Comparison of ENCODE assay signal across 15 cellular contexts in the genomic region with DNA sequence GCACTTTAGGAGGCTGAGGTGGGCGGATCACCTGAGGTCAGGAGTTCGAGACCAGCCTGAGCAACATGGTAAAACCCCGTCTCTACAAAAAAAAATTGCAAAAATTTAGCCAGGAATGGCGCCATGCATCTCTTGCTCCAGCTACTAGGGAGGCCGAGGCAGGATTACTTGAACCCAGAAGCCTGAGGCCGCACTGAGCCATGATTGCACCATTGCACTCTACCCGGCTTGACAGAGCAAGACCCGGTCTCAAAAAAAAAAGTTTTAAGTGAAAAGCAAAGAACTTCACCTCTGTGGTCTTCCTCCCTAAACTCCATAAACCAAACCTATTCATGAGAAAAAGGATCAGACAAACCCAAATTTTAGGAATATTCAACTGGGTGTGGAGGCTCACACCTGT. TPM values are rescaled to one million over a fixed set of nuclear protein-coding genes. Genes with fewer than 3 reads are reported as not detected.
DNase-seq lines count a peak whose midpoint lies in the region; ATAC-seq lines count a peak whose summit lies in the region.
"Had no signal": no experiment of that assay in that cellular context is flagged by ENCODE, and none has a peak within 500 bp of the region (broad histone marks: within the 10 kb centered on the region; RNA-seq: fewer than 3 reads in every experiment).

No MANE protein-coding gene starts in this region.

- H3K9me2 ChIP-seq in Karpas-422 (replicated peaks; ENCODE audit: insufficient read depth, low read length): no peaks in the 10 kb centered on the region

- H3K36me3 Mint-ChIP-seq in naive B cell: no peaks in the 10 kb centered on the region
- peaks cover 23 to 38% of the 10 kb centered on the region in 2 donors for H3K36me3 Mint-ChIP-seq in stimulated activated naive B cell treated with anti-CD40 and anti-IgM and Interleukin-4, amounts not matched to agents 10 μg/mL and 1 μg/mL and 100 μg/mL, for 72 hours

- DNase-seq in Karpas-422 (peak; percentile 38), naive B cell (no peak), aorta (no peak)
- no peak for DNase-seq in stimulated activated naive B cell treated with anti-CD40 and anti-IgM and Interleukin-4, amounts not matched to agents 10 μg/mL and 1 μg/mL and 100 μg/mL, for 72 hours
- DNase-seq in activated CD4-positive, alpha-beta T cell treated with anti-CD3 and anti-CD28 coated beads for 4 hours: no peak
- DNase-seq: BE2C; Caco-2; CD8-positive, alpha-beta memory T cell; DND-41; GF-D8 had no signal

- H3K27ac Mint-ChIP-seq in naive B cell: peak overlapping the region in 4 of 6 donors; percentile 27 to 75 (median 45)
- peak overlapping the region; percentile 42 for H3K27ac Mint-ChIP-seq in stimulated activated naive B cell treated with anti-CD40 and anti-IgM and Interleukin-4, amounts not matched to agents 10 μg/mL and 1 μg/mL and 100 μg/mL, for 72 hours

- H3K36me3 ChIP-seq in BLaER1 treated with 17β-estradiol and CSF1 and Interleukin-3, amounts not matched to agents 10 nM and 100 nM: peaks cover 30 to 36% (median 31%) of the 10 kb centered on the region in 11 experiments
- H3K36me3 ChIP-seq in Karpas-422 (ENCODE audit: insufficient read depth, low read length) (peaks cover 5% of the 10 kb centered on the region; the same call in 1 of the 2 replicates), aorta (ENCODE audit: control insufficient read depth in 1 of 2, insufficient read depth in 2 of 2, low read length in 1 of 2) (peaks cover 0 to 2% of the 10 kb centered on the region in 2 donors)

- no peak overlapping the region for H3K4me3 ChIP-seq in BLaER1 treated with 17β-estradiol and CSF1 and Interleukin-3, amounts not matched to agents 10 nM and 100 nM
- H3K4me3 ChIP-seq in Karpas-422 (ENCODE audit: low read length) (no peak overlapping the region), aorta (ENCODE audit: low read length in 2 of 2) (no peak overlapping the region)
- H3K4me3 ChIP-seq: A549 had no signal

- peaks cover 0 to 36% (median 13%) of the 10 kb centered on the region in 11 experiments; a peak in 14 of 22 replicates for H4K20me1 ChIP-seq in BLaER1 treated with 17β-estradiol and CSF1 and Interleukin-3, amounts not matched to agents 10 nM and 100 nM
- no peaks in the 10 kb centered on the region for H4K20me1 ChIP-seq in Karpas-422 (ENCODE audit: insufficient read depth, low read depth, low read length)

- no peaks in the 10 kb centered on the region for H3K27me3 Mint-ChIP-seq in naive B cell
- no peaks in the 10 kb centered on the region for H3K27me3 Mint-ChIP-seq in stimulated activated naive B cell treated with anti-CD40 and anti-IgM and Interleukin-4, amounts not matched to agents 10 μg/mL and 1 μg/mL and 100 μg/mL, for 72 hours
- H3K27me3 Mint-ChIP-seq: CD8-positive, alpha-beta memory T cell had no signal

- no peaks in the 10 kb centered on the region for H3K9me3 Mint-ChIP-seq in naive B cell
- no peaks in the 10 kb centered on the region for H3K9me3 Mint-ChIP-seq in stimulated activated naive B cell treated with anti-CD40 and anti-IgM and Interleukin-4, amounts not matched to agents 10 μg/mL and 1 μg/mL and 100 μg/mL, for 72 hours
- H3K9me3 Mint-ChIP-seq: CD8-positive, alpha-beta memory T cell had no signal

- H3K4me1 ChIP-seq in BLaER1 treated with 17β-estradiol and CSF1 and Interleukin-3, amounts not matched to agents 10 nM and 100 nM: peaks cover 20 to 67% (median 50%) of the 10 kb centered on the region in 10 experiments
- H3K4me1 ChIP-seq in Karpas-422 (ENCODE audit: low read length): peaks cover 48% of the 10 kb centered on the region
- H3K4me1 ChIP-seq in aorta (ENCODE audit: control insufficient read depth in 1 of 2, insufficient read depth in 2 of 2, low read length in 2 of 2): no peaks in the 10 kb centered on the region
- H3K4me1 ChIP-seq: BE2C, Caco-2 had no signal

- ATAC-seq in naive B cell (ENCODE audit: low read depth in 2 of 2): no peak
- ATAC-seq in stimulated activated naive B cell treated with anti-CD40 and anti-IgM and Interleukin-4, amounts not matched to agents 10 μg/mL and 1 μg/mL and 100 μg/mL, for 72 hours (replicated peaks): no peak
- ATAC-seq in aorta (ENCODE audit: low FRiP score): no peak
- ATAC-seq: A549, HCT116, HepG2 had no signal

- no peak overlapping the region for H2AFZ ChIP-seq in Karpas-422 (ENCODE audit: low read length)

- no peak overlapping the region for H3K9ac ChIP-seq in BLaER1 treated with 17β-estradiol and CSF1 and Interleukin-3, amounts not matched to agents 10 nM and 100 nM
- H3K9ac ChIP-seq in Karpas-422 (ENCODE audit: low read length): no peak overlapping the region

- H3K27me3 ChIP-seq in BLaER1 treated with 17β-estradiol and CSF1 and Interleukin-3, amounts not matched to agents 10 nM and 100 nM: no peaks in the 10 kb centered on the region
- H3K27me3 ChIP-seq in Karpas-422 (ENCODE audit: low read length) (no peaks in the 10 kb centered on the region), aorta (ENCODE audit: control insufficient read depth in 1 of 2, insufficient read depth in 2 of 2, low read length in 1 of 2) (no peaks in the 10 kb centered on the region)
- H3K27me3 ChIP-seq: BE2C had no signal

- intact Hi-C loops in aorta (cut with DNase I): no loop called here

- H3K9me3 ChIP-seq in BLaER1 treated with 17β-estradiol and CSF1 and Interleukin-3, amounts not matched to agents 10 nM and 100 nM (replicated peaks in 1 of 11): no peaks in the 10 kb centered on the region
- H3K9me3 ChIP-seq in Karpas-422 (ENCODE audit: low read length) (no peaks in the 10 kb centered on the region), aorta (ENCODE audit: control insufficient read depth, low read length) (no peaks in the 10 kb centered on the region)
- H3K9me3 ChIP-seq: A549, BE2C, Caco-2 had no signal

- peaks cover 33 to 41% (median 33%) of the 10 kb centered on the region in 3 donors for H3K4me1 Mint-ChIP-seq in naive B cell
- peaks cover 32 to 45% of the 10 kb centered on the region in 2 donors for H3K4me1 Mint-ChIP-seq in stimulated activated naive B cell treated with anti-CD40 and anti-IgM and Interleukin-4, amounts not matched to agents 10 μg/mL and 1 μg/mL and 100 μg/mL, for 72 hours

- peak overlapping the region in 7 of 11 experiments; percentile 2 to 69 (median 44); a peak in 8 of 22 replicates for H3K4me2 ChIP-seq in BLaER1 treated with 17β-estradiol and CSF1 and Interleukin-3, amounts not matched to agents 10 nM and 100 nM
- no peak overlapping the region for H3K4me2 ChIP-seq in Karpas-422 (ENCODE audit: low read depth, low read length, poor library complexity, severe bottlenecking)
- H3K4me2 ChIP-seq: A549 had no signal

- H3K27ac ChIP-seq in BLaER1 treated with 17β-estradiol and CSF1 and Interleukin-3, amounts not matched to agents 10 nM and 100 nM: peak overlapping the region in 3 of 11 experiments; percentile 19 to 48 (median 30); a peak in 4 of 22 replicates
- H3K27ac ChIP-seq in Karpas-422 (ENCODE audit: low read length) (peak overlapping the region; percentile 62), aorta (ENCODE audit: low read depth in 1 of 2, low read length in 2 of 2) (no peak overlapping the region)
- H3K27ac ChIP-seq: A549 had no signal

- peak overlapping the region in 1 of 8 donors; percentile 61 for H3K4me3 Mint-ChIP-seq in naive B cell
- no peak overlapping the region for H3K4me3 Mint-ChIP-seq in stimulated activated naive B cell treated with anti-CD40 and anti-IgM and Interleukin-4, amounts not matched to agents 10 μg/mL and 1 μg/mL and 100 μg/mL, for 72 hours
- H3K4me3 Mint-ChIP-seq: CD8-positive, alpha-beta memory T cell had no signal

- WGBS in aorta, 2 donors: 92 to 94% methylated on average over 8 of the region's 8 CpGs

- peaks cover 14% of the 10 kb centered on the region for H3K79me2 ChIP-seq in Karpas-422 (ENCODE audit: low read length)

RNA-seq across cellular contexts. Expression of a gene that starts 7.0 kb away (rescaled TPM):
- total RNA-seq in Karpas-422 (2014; rRNA removed; shearing (Covaris generic); ENCODE audit: low replicate concordance): 45.4 and 65.1 TPM in 2 replicates
- polyA plus RNA-seq in naive B cell (ENCODE audit: low read depth in 6 of 6): 10 to 100 TPM; 24.2 to 36.1 (median 29.7) TPM
- total RNA-seq in aorta: 10 to 100 TPM; 42.6 to 51.3 TPM
- polyA plus RNA-seq in aorta: 10 to 100 TPM; 23.4 to 51.1 TPM

RNA-seq across cellular contexts. Expression of a gene that starts 22.2 kb away (rescaled TPM):
- total RNA-seq in Karpas-422 (2014; rRNA removed; shearing (Covaris generic); ENCODE audit: low replicate concordance): 31.2 and 45.5 TPM in 2 replicates
- 10 to 100 TPM in 3 of 6 donors, 1 to 10 TPM in 3; 6.2 to 16.9 (median 9.7) TPM for polyA plus RNA-seq in naive B cell (ENCODE audit: low read depth in 6 of 6)
- 10 to 100 TPM; 30.7 to 38.0 TPM for total RNA-seq in aorta
- 10 to 100 TPM; 10.3 to 22.2 TPM for polyA plus RNA-seq in aorta

RNA-seq across cellular contexts. Expression of a gene that starts 26.5 kb away (rescaled TPM):
- not detected in 2 replicates for total RNA-seq in Karpas-422 (2014; rRNA removed; shearing (Covaris generic); ENCODE audit: low replicate concordance)
- polyA plus RNA-seq in naive B cell (ENCODE audit: low read depth in 6 of 6): not detected
- not detected for total RNA-seq in aorta
- polyA plus RNA-seq in aorta: under 1 TPM in 1 of 2 donors, not detected in 1; 0.26 TPM
- total RNA-seq: HepG2 had no signal
- polyA plus RNA-seq: AG04450, HepG2 had no signal

RNA-seq across cellular contexts. Expression of a gene that starts 34.2 kb away (rescaled TPM):
- total RNA-seq in Karpas-422 (2014; rRNA removed; shearing (Covaris generic); ENCODE audit: low replicate concordance): 64.1 and 117 TPM in 2 replicates
- polyA plus RNA-seq in naive B cell (ENCODE audit: low read depth in 6 of 6): 100 to 1,000 TPM; 102 to 145 (median 112) TPM
- total RNA-seq in aorta: 1 to 10 TPM; 2.8 to 6.1 TPM
- 1 to 10 TPM; 1.0 to 2.6 TPM for polyA plus RNA-seq in aorta
- polyA plus RNA-seq: AG04450 had no signal

RNA-seq across cellular contexts. Expression of a gene that starts 47.1 kb away (rescaled TPM):
- 18.2 and 20.5 TPM in 2 replicates for total RNA-seq in Karpas-422 (2014; rRNA removed; shearing (Covaris generic); ENCODE audit: low replicate concordance)
- polyA plus RNA-seq in naive B cell (ENCODE audit: low read depth in 6 of 6) (1 to 10 TPM; 3.4 to 9.9 (median 7.0) TPM), aorta (1 to 10 TPM; 3.4 to 4.9 TPM)
- 1 to 10 TPM; 6.2 to 7.4 TPM for total RNA-seq in aorta
